2 cellular contexts compared by ENCODE assay signal in the genomic region with DNA sequence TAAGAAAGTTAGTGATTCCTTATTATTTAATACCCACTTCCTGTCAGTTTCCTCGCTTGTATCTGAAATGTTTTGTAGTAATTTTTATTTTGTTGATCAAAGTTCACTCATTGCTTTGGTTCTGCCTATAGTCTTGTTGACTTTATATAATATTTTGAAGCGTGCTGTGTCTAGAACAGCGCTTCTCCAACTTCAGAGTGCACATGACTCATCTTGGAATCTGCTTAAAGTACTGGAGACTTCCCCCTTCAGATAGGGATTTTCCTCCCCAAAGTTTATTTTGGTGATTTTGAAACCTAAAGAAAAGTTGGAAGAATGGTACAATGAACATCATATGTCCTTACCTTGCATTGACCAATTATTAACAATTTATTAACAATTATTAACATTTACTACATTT.
TF ChIP-seq lines count a peak whose summit lies in the region.

No MANE protein-coding gene starts in this region.

TF ChIP-seq in SK-N-SH, 30 proteins besides CTCF, POLR2A, EP300 and RAD21 (continued from another document):
- TF ChIP-seq, protein P1, sequence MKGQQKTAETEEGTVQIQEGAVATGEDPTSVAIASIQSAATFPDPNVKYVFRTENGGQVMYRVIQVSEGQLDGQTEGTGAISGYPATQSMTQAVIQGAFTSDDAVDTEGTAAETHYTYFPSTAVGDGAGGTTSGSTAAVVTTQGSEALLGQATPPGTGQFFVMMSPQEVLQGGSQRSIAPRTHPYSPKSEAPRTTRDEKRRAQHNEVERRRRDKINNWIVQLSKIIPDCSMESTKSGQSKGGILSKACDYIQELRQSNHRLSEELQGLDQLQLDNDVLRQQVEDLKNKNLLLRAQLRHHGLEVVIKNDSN (IDR thresholded peaks at IDR 0.05; ENCODE audit: borderline replicate concordance, low read depth), result no peak
- no peak for TF ChIP-seq RXRA (IDR thresholded peaks at IDR 0.05; ENCODE audit: borderline replicate concordance, low read depth)
- TF ChIP-seq YY1 (IDR thresholded peaks at IDR 0.05; ENCODE audit: low read depth), result no peak
- TF ChIP-seq ZBTB33 (IDR thresholded peaks at IDR 0.05; ENCODE audit: borderline replicate concordance, low read depth), result no peak
- TF ChIP-seq JUND (IDR thresholded peaks at IDR 0.05), result peak; percentile 5; the same call in 1 of the 2 replicates

TF ChIP-seq in SK-N-SH treated with all-trans-retinoic acid at 6 μM for 48 hours, 23 proteins besides CTCF, POLR2A, EP300 and RAD21 (continued from another document):
- TF ChIP-seq PPARA (CRISPR knock-in tag; IDR thresholded peaks at IDR 0.05; ENCODE audit: borderline replicate concordance) (no peak), ZNF70 (CRISPR knock-in tag; IDR thresholded peaks at IDR 0.05) (no peak), ZFP30 (CRISPR knock-in tag; IDR thresholded peaks at IDR 0.05) (no peak), CSRNP3 (CRISPR knock-in tag; IDR thresholded peaks at IDR 0.05) (no peak), BACH2 (CRISPR knock-in tag; IDR thresholded peaks at IDR 0.05; ENCODE audit: borderline replicate concordance) (no peak), ISL1 (CRISPR knock-in tag; IDR thresholded peaks at IDR 0.05) (no peak)
- TF ChIP-seq, protein P2, sequence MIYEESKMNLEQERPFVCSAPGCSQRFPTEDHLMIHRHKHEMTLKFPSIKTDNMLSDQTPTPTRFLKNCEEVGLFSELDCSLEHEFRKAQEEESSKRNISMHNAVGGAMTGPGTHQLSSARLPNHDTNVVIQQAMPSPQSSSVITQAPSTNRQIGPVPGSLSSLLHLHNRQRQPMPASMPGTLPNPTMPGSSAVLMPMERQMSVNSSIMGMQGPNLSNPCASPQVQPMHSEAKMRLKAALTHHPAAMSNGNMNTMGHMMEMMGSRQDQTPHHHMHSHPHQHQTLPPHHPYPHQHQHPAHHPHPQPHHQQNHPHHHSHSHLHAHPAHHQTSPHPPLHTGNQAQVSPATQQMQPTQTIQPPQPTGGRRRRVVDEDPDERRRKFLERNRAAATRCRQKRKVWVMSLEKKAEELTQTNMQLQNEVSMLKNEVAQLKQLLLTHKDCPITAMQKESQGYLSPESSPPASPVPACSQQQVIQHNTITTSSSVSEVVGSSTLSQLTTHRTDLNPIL (CRISPR knock-in tag; IDR thresholded peaks at IDR 0.05; ENCODE audit: low read depth), result no peak
